14 cellular contexts compared by ENCODE assay signal in genomic region chr3:172536505-172536904, GRCh38. TPM values are rescaled to one million over a fixed set of nuclear protein-coding genes. Genes with fewer than 3 reads are reported as not detected.
DNase-seq lines count a peak whose midpoint lies in the region; ATAC-seq and TF ChIP-seq lines count a peak whose summit lies in the region.
"Had no signal": no experiment of that assay in that cellular context is flagged by ENCODE, and none has a peak within 500 bp of the region (broad histone marks: within the 10 kb centered on the region; RNA-seq: fewer than 3 reads in every experiment).

No MANE protein-coding gene starts in this region.

- H3K4me1 ChIP-seq in mammary epithelial cell (ENCODE audit: insufficient read depth, low read length): peaks cover 20% of the 10 kb centered on the region
- peaks cover 37 to 38% of the 10 kb centered on the region in 2 experiments for H3K4me1 ChIP-seq in neutrophil (ENCODE audit: control insufficient read depth in 1 of 2, insufficient read depth in 1 of 2, low read depth in 1 of 2, low read length in 1 of 2)
- no peaks in the 10 kb centered on the region for H3K4me1 ChIP-seq in BE2C
- H3K4me1 ChIP-seq: testis had no signal

- no peaks in the 10 kb centered on the region for H3K9me3 ChIP-seq in mammary epithelial cell (replicated peaks; ENCODE audit: insufficient read depth, low read length)
- no peaks in the 10 kb centered on the region for H3K9me3 ChIP-seq in neutrophil
- no peaks in the 10 kb centered on the region for H3K9me3 ChIP-seq in BE2C
- H3K9me3 ChIP-seq: testis had no signal

- no peaks in the 10 kb centered on the region for H4K20me1 ChIP-seq in mammary epithelial cell (ENCODE audit: insufficient read depth, low read length)

- TF ChIP-seq CTCF in mammary epithelial cell (conservative IDR thresholded peaks at IDR 0.05 in 1 of 2, IDR thresholded peaks at IDR 0.05 in 1 of 2; ENCODE audit: extremely low read depth in 1 of 2, insufficient read depth in 1 of 2, low read depth in 1 of 2, low read length in 2 of 2): no peak
- TF ChIP-seq CTCF in neutrophil (IDR thresholded peaks at IDR 0.05): no peak
- no peak for TF ChIP-seq CTCF in BE2C (IDR thresholded peaks at IDR 0.05; ENCODE audit: low read depth, low read length)

- dilution Hi-C loops in mammary epithelial cell (cut with HindIII; ENCODE audit: low sequenced_read_pairs): no loop called here

- no TSS peak for BruUV-seq in mammary epithelial cell (replicated peaks; lab: Mats Ljungman, UMichigan)

- H3K27ac ChIP-seq in mammary epithelial cell (ENCODE audit: insufficient read depth, low read depth, low read length): peak overlapping the region; percentile 72
- peak overlapping the region; percentile 78 for H3K27ac ChIP-seq in neutrophil
- H3K27ac ChIP-seq: testis had no signal

- H3K4me3 ChIP-seq in mammary epithelial cell (replicated peaks in 1 of 3; ENCODE audit: insufficient read depth in 1 of 3, low read depth in 2 of 3, low read length in 3 of 3) (no peak overlapping the region), neutrophil (ENCODE audit: low read depth in 1 of 2, low read length in 1 of 2) (peak overlapping the region; percentile 1 to 8), BE2C (ENCODE audit: low read depth, low read length) (no peak overlapping the region)
- H3K4me3 ChIP-seq: testis had no signal

- peak overlapping the region; percentile 73 for H2AFZ ChIP-seq in mammary epithelial cell (ENCODE audit: low read depth, low read length)

- no peak overlapping the region for H3K4me2 ChIP-seq in mammary epithelial cell (ENCODE audit: insufficient read depth, low read depth, low read length)

- in situ Hi-C loops in mammary epithelial cell (cut with MboI; ENCODE audit: low sequenced_read_pairs in 2 of 2): no loop called here

- CTCF ChIA-PET in mammary epithelial cell (lab: Charles Lee; ENCODE audit: low non-redundant PET): no interaction called here

- H3K79me2 ChIP-seq in mammary epithelial cell (ENCODE audit: insufficient read depth, low read length): no peaks in the 10 kb centered on the region

- intact Hi-C loops in mammary epithelial cell (cut with micrococcal nuclease): loop anchor here (2.0 kb wide), 1 partner anchor 14 kb away; the partner anchor contains the start of gene TNFSF10

- WGBS in mammary epithelial cell (ENCODE audit: low coverage, missing lambda C conversion rate): 100% methylated on average over 1 of the region's 1 CpG

- no peaks in the 10 kb centered on the region for H3K27me3 ChIP-seq in mammary epithelial cell (ENCODE audit: insufficient read depth, low read length)
- no peaks in the 10 kb centered on the region for H3K27me3 ChIP-seq in neutrophil
- H3K27me3 ChIP-seq in BE2C: no peaks in the 10 kb centered on the region
- H3K27me3 ChIP-seq: testis had no signal

- ATAC-seq in GM18520 (IDR thresholded peaks at IDR 0.05; ENCODE audit: unreplicated experiment): no peak
- ATAC-seq: sciatic nerve, SK-N-SH treated with all-trans-retinoic acid at 6 μM for 48 hours had no signal

- no peaks in the 10 kb centered on the region for H3K36me3 ChIP-seq in mammary epithelial cell (ENCODE audit: insufficient read depth, low read length)
- no peaks in the 10 kb centered on the region for H3K36me3 ChIP-seq in neutrophil
- H3K36me3 ChIP-seq in BE2C: no peaks in the 10 kb centered on the region

- no peak overlapping the region for H3K9ac ChIP-seq in mammary epithelial cell (ENCODE audit: insufficient read depth, low read length)

- peak; percentile 71 for DNase-seq in DMS153 (lab: John Stamatoyannopoulos, UW)
- DNase-seq in DMS153 treated with DMSO at 0.1 percent for 48 hours (lab: John Stamatoyannopoulos, UW; ENCODE audit: unreplicated experiment): no peak
- peak; percentile 51 for DNase-seq in HT-29 (ENCODE audit: low spot score)
- DNase-seq in mammary epithelial cell: no peak
- no peak for DNase-seq in BE2C
- DNase-seq in NCI-H1436 treated with DMSO at 0.1 percent for 48 hours (lab: John Stamatoyannopoulos, UW): no peak
- DNase-seq: 8988T, COR-L47, NCI-H2107, testis had no signal

RNA-seq across cellular contexts. Expression of gene TNFSF10, which starts 13.3 kb away (rescaled TPM):
- total RNA-seq in HT-29 (2014; rRNA removed; shearing (Covaris generic)): 14.8 and 14.9 TPM in 2 replicates
- 1 to 10 TPM; 2.8 to 3.2 TPM for total RNA-seq in mammary epithelial cell
- 4.3 TPM for polyA plus RNA-seq in mammary epithelial cell
- not detected for polyA minus RNA-seq in mammary epithelial cell
- 0.45 TPM for polyA plus RNA-seq in BE2C (2012; ENCODE audit: insufficient read depth, insufficient read length, low read depth)

Comparison
In these comparisons a context has a peak if more than half of its experiments do, and no peak if none do; other contexts are left out.
1. DNase-seq: peak in DMS153 (single experiment) and HT-29 (single experiment); none in DMS153 treated with DMSO at 0.1 percent for 48 hours (single experiment), mammary epithelial cell (single experiment), BE2C (single experiment) and NCI-H1436 treated with DMSO at 0.1 percent for 48 hours (single experiment).
2. H3K4me3 ChIP-seq: peak in neutrophil (2 of 2); none in mammary epithelial cell (0 of 3) and BE2C (single experiment).